8 cellular contexts compared by ENCODE assay signal in genomic region chr6:43817192-43817591, GRCh38. TPM values are rescaled to one million over a fixed set of nuclear protein-coding genes. Genes with fewer than 3 reads are reported as not detected.
DNase-seq lines count a peak whose midpoint lies in the region; ATAC-seq and FAIRE-seq lines count a peak whose summit lies in the region.
"Had no signal": no experiment of that assay in that cellular context is flagged by ENCODE, and none has a peak within 500 bp of the region (broad histone marks: within the 10 kb centered on the region; RNA-seq: fewer than 3 reads in every experiment).

No MANE protein-coding gene starts in this region.

- H2AK5ac ChIP-seq in mesendoderm (ENCODE audit: low read length) = no peak overlapping the region

- peak; percentile 56 for FAIRE-seq in GM18507 (lab: Jason Lieb, UNC)

- no peak overlapping the region for H2BK5ac ChIP-seq in mesendoderm (ENCODE audit: low read length)

- H3K4me1 ChIP-seq in mesendoderm (ENCODE audit: control insufficient read depth, low read depth, low read length) = no peaks in the 10 kb centered on the region

- no peaks in the 10 kb centered on the region for H3K27me3 ChIP-seq in mesendoderm (ENCODE audit: insufficient read depth, low read length, poor library complexity)

- no peak overlapping the region for H2BK15ac ChIP-seq in mesendoderm (replicated peaks; ENCODE audit: low read depth)

- no peaks in the 10 kb centered on the region for H3K79me2 ChIP-seq in mesendoderm (ENCODE audit: control insufficient read depth, insufficient read depth, low read length)

- H3K23ac ChIP-seq in mesendoderm (ENCODE audit: low read length) = no peak overlapping the region

- H3K4me3 ChIP-seq in mesendoderm (ENCODE audit: low read length) = no peak overlapping the region

- no peak overlapping the region for H3K18ac ChIP-seq in mesendoderm (ENCODE audit: low read length)

- H4K5ac ChIP-seq in mesendoderm (ENCODE audit: low read length) = no peak overlapping the region

- no peak overlapping the region for H4K8ac ChIP-seq in mesendoderm (ENCODE audit: low read depth, low read length)

- DNase-seq in GM18507 (ENCODE audit: extremely low spot score, insufficient read length, low read depth) (no peak), NCI-H69 (lab: John Stamatoyannopoulos, UW) (peak; percentile 50), amniotic epithelial cell (ENCODE audit: low read depth) (peak; percentile 43), mesendoderm (peak; percentile 85), NCI-H1092 (lab: John Stamatoyannopoulos, UW) (no peak)
- DNase-seq in stimulated activated naive CD4-positive, alpha-beta T cell treated with Interleukin-2 at 50 U/mL for 16 hours (lab: John Stamatoyannopoulos, UW) = no peak
- DNase-seq: natural killer cell had no signal

- H3K9ac ChIP-seq in mesendoderm (ENCODE audit: low read length) = no peak overlapping the region

- no CpG with 5 or more reads among the region's 4 CpGs for WGBS in mesendoderm (ENCODE audit: extremely low coverage, insufficient coverage, low lambda C conversion rate)

- H3K4ac ChIP-seq in mesendoderm (ENCODE audit: low read depth, low read length) = no peak overlapping the region

- no peak overlapping the region for H3K27ac ChIP-seq in mesendoderm (ENCODE audit: low read depth, low read length)

- H3K36me3 ChIP-seq in mesendoderm (ENCODE audit: control insufficient read depth, insufficient read depth, low read length) = no peaks in the 10 kb centered on the region

- no peak for ATAC-seq in HG03025 (IDR thresholded peaks at IDR 0.05; ENCODE audit: low FRiP score, unreplicated experiment)

- no peak overlapping the region for H2BK120ac ChIP-seq in mesendoderm (ENCODE audit: low read depth, low read length)

- H3K79me1 ChIP-seq in mesendoderm (ENCODE audit: low read length) = no peaks in the 10 kb centered on the region

- no peak overlapping the region for H3K56ac ChIP-seq in mesendoderm (ENCODE audit: low read length)

- no peak overlapping the region for H3K4me2 ChIP-seq in mesendoderm (ENCODE audit: low read length)

RNA-seq across cellular contexts. Expression of gene VEGFA, which starts 47.2 kb away (rescaled TPM):
- 27.0 TPM for polyA plus RNA-seq in mesendoderm (2013, experiment 1 of 2)
- polyA plus RNA-seq in mesendoderm (2013, experiment 2 of 2) = 29.4 TPM

Comparison
In these comparisons a context has a peak if more than half of its experiments do, and no peak if none do; other contexts are left out.
1. DNase-seq: peak in NCI-H69 (single experiment), amniotic epithelial cell (single experiment) and mesendoderm (single experiment); none in GM18507 (single experiment), NCI-H1092 (single experiment) and stimulated activated naive CD4-positive, alpha-beta T cell treated with Interleukin-2 at 50 U/mL for 16 hours (single experiment).